Comparison of ENCODE assay signal across 25 cellular contexts in the genomic region with DNA sequence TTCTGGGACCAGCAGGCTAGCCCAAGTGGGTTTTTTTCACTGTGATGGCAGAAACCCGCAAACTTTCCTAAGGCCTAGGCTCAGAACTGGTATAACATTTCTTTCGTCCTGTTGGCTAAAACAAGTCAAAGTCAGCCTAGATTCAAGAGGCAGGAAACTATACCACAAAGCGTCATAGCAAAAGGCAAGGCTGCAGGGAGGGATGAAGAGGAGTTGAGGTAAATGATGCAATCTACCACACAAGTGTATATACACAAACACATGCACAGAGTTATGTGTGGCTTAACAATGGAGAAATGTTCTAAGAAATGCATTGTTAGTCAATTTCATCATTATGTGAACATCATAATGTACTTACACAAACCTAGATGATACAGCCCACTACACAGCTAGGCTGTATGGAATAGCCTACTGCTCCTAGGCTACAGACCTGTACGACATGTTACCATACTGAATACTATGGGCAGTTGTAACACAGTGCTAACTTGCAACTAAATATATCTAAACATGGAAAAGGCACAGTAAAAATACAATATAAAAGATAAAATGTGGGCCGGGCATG.
A peak's percentile ranks its signal among the peaks of the same experiment; 100 is the strongest.
DNase-seq lines count a peak whose midpoint lies in the region; ATAC-seq, FAIRE-seq and TF ChIP-seq lines count a peak whose summit lies in the region.
"Had no signal": no experiment of that assay in that cellular context is flagged by ENCODE, and none has a peak within 500 bp of the region (broad histone marks: within the 10 kb centered on the region; RNA-seq: fewer than 3 reads in every experiment).

No MANE protein-coding gene starts in this region.

- TF ChIP-seq CTCF in D721Med (IDR thresholded peaks at IDR 0.05; ENCODE audit: insufficient read depth, missing control alignments) (no peak), GM23338 (conservative IDR thresholded peaks at IDR 0.05; ENCODE audit: low read depth in 2 of 2) (no peak), choroid plexus epithelial cell (conservative IDR thresholded peaks at IDR 0.05; ENCODE audit: low read depth, low read length) (no peak)

- H4K20me1 ChIP-seq in GM23338 (replicated peaks; ENCODE audit: insufficient read depth) = no peaks in the 10 kb centered on the region

- no peaks in the 10 kb centered on the region for H3K36me3 ChIP-seq in GM23338 (ENCODE audit: insufficient read depth)
- H3K36me3 ChIP-seq: esophagus muscularis mucosa, heart left ventricle, right atrium auricular region, upper lobe of left lung had no signal

- H3F3A ChIP-seq in GM23338 (replicated peaks; ENCODE audit: low read depth) = no peaks in the 10 kb centered on the region

- no peaks in the 10 kb centered on the region for H3K79me2 ChIP-seq in GM23338 (replicated peaks; ENCODE audit: insufficient read depth)

- DNase-seq in D721Med (ENCODE audit: insufficient read length, low spot score) = no peak
- no peak for DNase-seq in GM23338 (ENCODE audit: low spot score)
- peak; percentile 23 for DNase-seq in choroid plexus epithelial cell (ENCODE audit: low read depth)
- no peak for DNase-seq in left colon
- DNase-seq in HPDE6-E6E7 (ENCODE audit: extremely low spot score) = no peak
- no peak for DNase-seq in NCI-H1436 treated with DMSO at 0.1 percent for 48 hours (lab: John Stamatoyannopoulos, UW)
- DNase-seq: activated T-cell treated with anti-CD3 and anti-CD28 coated beads, Interleukin-2, amount 50 U/mL, for 24 hours; C1 segment of cervical spinal cord; caudate nucleus; DMS79 treated with DMSO at 0.1 percent for 48 hours; endodermal cell; foreskin keratinocyte; HCEC 1CT; heart left ventricle; NCI-H146; NCI-H446 treated with DMSO at 0.1 percent for 48 hours; SHP77 treated with DMSO at 0.1 percent for 48 hours; SW 1271; upper lobe of left lung had no signal

- H3K36me3 Mint-ChIP-seq in GM23338 (ENCODE audit: low read depth) = no peaks in the 10 kb centered on the region
- H3K36me3 Mint-ChIP-seq in T-helper 1 cell treated with Interleukin-12 subunit alpha and Interleukin-12 subunit beta and Interleukin-4 antibody, amounts not matched to agents 30 μg/mL and 1 μg/mL, for 36 hours (ENCODE audit: low read depth) = peaks cover 2% of the 10 kb centered on the region
- H3K36me3 Mint-ChIP-seq: activated naive CD4-positive, alpha-beta T cell treated with anti-CD3 and anti-CD28 coated beads, Interleukin-2, amount 50 U/mL, for 24 hours had no signal

- peak; percentile 16 for FAIRE-seq in D721Med (lab: Jason Lieb, UNC)
- FAIRE-seq: astrocyte had no signal

- no peak overlapping the region for H3K4me3 ChIP-seq in GM23338
- H3K4me3 ChIP-seq in choroid plexus epithelial cell (ENCODE audit: low read depth, low read length) = no peak overlapping the region
- H3K4me3 ChIP-seq: esophagus muscularis mucosa, heart left ventricle, right atrium auricular region, upper lobe of left lung had no signal

- H3K4me2 ChIP-seq in GM23338 = no peak overlapping the region

- intact Hi-C loops in left colon (cut with DNase I, micrococcal nuclease) = no loop called here

- H3K4me3 Mint-ChIP-seq in GM23338 = no peak overlapping the region
- H3K4me3 Mint-ChIP-seq in T-helper 1 cell treated with Interleukin-12 subunit alpha and Interleukin-12 subunit beta and Interleukin-4 antibody, amounts not matched to agents 30 μg/mL and 1 μg/mL, for 36 hours = no peak overlapping the region
- H3K4me3 Mint-ChIP-seq: activated naive CD4-positive, alpha-beta T cell treated with anti-CD3 and anti-CD28 coated beads, Interleukin-2, amount 50 U/mL, for 24 hours; activated T-cell treated with anti-CD3 and anti-CD28 coated beads, Interleukin-2, amount 50 U/mL, for 24 hours; dendritic cell treated with granulocyte-macrophage colony-stimulating factor and Interleukin-4, amounts not matched to agents 40 ng/mL and 50 ng/mL, for 4 days; endodermal cell had no signal

- H3K9me3 Mint-ChIP-seq in GM23338 = no peaks in the 10 kb centered on the region
- H3K9me3 Mint-ChIP-seq in T-helper 1 cell treated with Interleukin-12 subunit alpha and Interleukin-12 subunit beta and Interleukin-4 antibody, amounts not matched to agents 30 μg/mL and 1 μg/mL, for 36 hours = peaks cover 3% of the 10 kb centered on the region
- H3K9me3 Mint-ChIP-seq: activated naive CD4-positive, alpha-beta T cell treated with anti-CD3 and anti-CD28 coated beads, Interleukin-2, amount 50 U/mL, for 24 hours; activated T-cell treated with anti-CD3 and anti-CD28 coated beads, Interleukin-2, amount 50 U/mL, for 24 hours; dendritic cell treated with granulocyte-macrophage colony-stimulating factor and Interleukin-4, amounts not matched to agents 40 ng/mL and 50 ng/mL, for 4 days; endodermal cell had no signal

- H2AFZ ChIP-seq in GM23338 = peak overlapping the region; percentile 66; the same call in 1 of the 2 replicates

- ATAC-seq in GM23338 (no peak), left colon (no peak)
- ATAC-seq: foreskin keratinocyte, heart left ventricle had no signal

- H3K4me1 Mint-ChIP-seq in GM23338 = no peaks in the 10 kb centered on the region
- peaks cover 6% of the 10 kb centered on the region for H3K4me1 Mint-ChIP-seq in T-helper 1 cell treated with Interleukin-12 subunit alpha and Interleukin-12 subunit beta and Interleukin-4 antibody, amounts not matched to agents 30 μg/mL and 1 μg/mL, for 36 hours (ENCODE audit: low read depth)
- H3K4me1 Mint-ChIP-seq: activated naive CD4-positive, alpha-beta T cell treated with anti-CD3 and anti-CD28 coated beads, Interleukin-2, amount 50 U/mL, for 24 hours had no signal

- H3K4me1 ChIP-seq in GM23338 (ENCODE audit: insufficient read depth) = no peaks in the 10 kb centered on the region
- H3K4me1 ChIP-seq: esophagus muscularis mucosa, foreskin keratinocyte, right atrium auricular region, upper lobe of left lung had no signal

- no peaks in the 10 kb centered on the region for H3K27me3 ChIP-seq in GM23338 (ENCODE audit: insufficient read depth)
- H3K27me3 ChIP-seq: esophagus muscularis mucosa, foreskin keratinocyte, heart left ventricle, right atrium auricular region, upper lobe of left lung had no signal

- H3K27ac ChIP-seq in GM23338 (ENCODE audit: low read depth) = no peak overlapping the region
- H3K27ac ChIP-seq: esophagus muscularis mucosa, foreskin keratinocyte, heart left ventricle, right atrium auricular region, upper lobe of left lung had no signal

- H3K27ac Mint-ChIP-seq in GM23338 = no peak overlapping the region
- peak overlapping the region; percentile 67 for H3K27ac Mint-ChIP-seq in T-helper 1 cell treated with Interleukin-12 subunit alpha and Interleukin-12 subunit beta and Interleukin-4 antibody, amounts not matched to agents 30 μg/mL and 1 μg/mL, for 36 hours
- H3K27ac Mint-ChIP-seq: activated naive CD4-positive, alpha-beta T cell treated with anti-CD3 and anti-CD28 coated beads, Interleukin-2, amount 50 U/mL, for 24 hours; activated T-cell treated with anti-CD3 and anti-CD28 coated beads, Interleukin-2, amount 50 U/mL, for 24 hours; dendritic cell treated with granulocyte-macrophage colony-stimulating factor and Interleukin-4, amounts not matched to agents 40 ng/mL and 50 ng/mL, for 4 days; endodermal cell had no signal

- H3K27me3 Mint-ChIP-seq in GM23338 (ENCODE audit: insufficient read depth, low read depth, poor library complexity) = no peaks in the 10 kb centered on the region
- no peaks in the 10 kb centered on the region for H3K27me3 Mint-ChIP-seq in T-helper 1 cell treated with Interleukin-12 subunit alpha and Interleukin-12 subunit beta and Interleukin-4 antibody, amounts not matched to agents 30 μg/mL and 1 μg/mL, for 36 hours (ENCODE audit: low read depth)
- H3K27me3 Mint-ChIP-seq: activated naive CD4-positive, alpha-beta T cell treated with anti-CD3 and anti-CD28 coated beads, Interleukin-2, amount 50 U/mL, for 24 hours; activated T-cell treated with anti-CD3 and anti-CD28 coated beads, Interleukin-2, amount 50 U/mL, for 24 hours; dendritic cell treated with granulocyte-macrophage colony-stimulating factor and Interleukin-4, amounts not matched to agents 40 ng/mL and 50 ng/mL, for 4 days had no signal

- H3K9me2 ChIP-seq in GM23338 (ENCODE audit: insufficient read depth) = no peaks in the 10 kb centered on the region

TF ChIP-seq in GM23338, 12 proteins besides CTCF, POLR2A, EP300 and RAD21:
- TF ChIP-seq ZNF331 (CRISPR knock-in tag; IDR thresholded peaks at IDR 0.05; ENCODE audit: low read depth) (no peak), STAT1 (IDR thresholded peaks at IDR 0.05; ENCODE audit: unreplicated experiment) (no peak), POLR2AphosphoS5 (IDR thresholded peaks at IDR 0.05; ENCODE audit: low read depth) (no peak), CREB1 (CRISPR knock-in tag; IDR thresholded peaks at IDR 0.05; ENCODE audit: low read depth) (no peak), NANOG (IDR thresholded peaks at IDR 0.05; ENCODE audit: borderline replicate concordance) (no peak)
